In genomic region chr9:105854056-105854782, GRCh38 we compare ENCODE assay signal across 32 cellular contexts.
"Had no signal": no experiment of that assay in that cellular context is flagged by ENCODE, and none has a peak within 500 bp of the region (broad histone marks: within the 10 kb centered on the region; RNA-seq: fewer than 3 reads in every experiment).

No MANE protein-coding gene starts in this region.

- ATAC-seq: esophagus mucosa; foreskin keratinocyte; left colon; lower lobe of right lung; naive thymus-derived CD8-positive, alpha-beta T cell; right cardiac atrium; stimulated activated effector memory CD8-positive, alpha-beta T cell treated with anti-CD3 and anti-CD28 coated beads, Interleukin-12 subunit alpha, Interleukin-12 subunit beta, amount 100 ng/mL, for 72 hours had no signal

- FAIRE-seq: urothelium cell line had no signal

- H3K9me3 ChIP-seq: lower lobe of right lung, ovary, psoas muscle, stomach, testis, tibial artery, upper lobe of left lung had no signal

- H3K4me1 ChIP-seq: foreskin keratinocyte, lower lobe of right lung, sigmoid colon, stomach, testis, tibial artery, upper lobe of left lung had no signal

- H3K27me3 ChIP-seq: dorsolateral prefrontal cortex, foreskin keratinocyte, heart right ventricle, ovary, sigmoid colon, stomach, testis, tibial artery, upper lobe of left lung had no signal

- DNase-seq: cortex of kidney; dorsolateral prefrontal cortex; effector CD4-positive, alpha-beta T cell; foreskin keratinocyte; glutamatergic neuron; heart right ventricle; hippocampal formation; immature natural killer cell; islet precursor cell; kidney glomerular epithelial cell; left colon; left ventricle myocardium superior; lower lobe of right lung; naive thymus-derived CD8-positive, alpha-beta T cell; nephron progenitor cell; nucleus accumbens; ovary; posterior cingulate gyrus; psoas muscle; right cardiac atrium; sigmoid colon; stimulated activated CD4-positive, alpha-beta T cell treated with anti-CD3 and anti-CD28 coated beads, Interleukin-2, amount 100 ng/mL, for 24 hours; stimulated activated CD4-positive, alpha-beta T cell treated with anti-CD3 and anti-CD28 coated beads, Interleukin-4, amount 100 ng/mL, for 24 hours; stimulated activated naive CD4-positive, alpha-beta T cell treated with Interleukin-2 at 50 U/mL for 16 hours; stomach; testis; tibial artery; upper lobe of left lung had no signal

- H3K4me3 ChIP-seq: dorsolateral prefrontal cortex, heart right ventricle, lower lobe of right lung, ovary, psoas muscle, sigmoid colon, stomach, testis, tibial artery, upper lobe of left lung had no signal

- H3K27ac ChIP-seq: dorsolateral prefrontal cortex, epithelial cell of prostate, foreskin keratinocyte, heart right ventricle, lower lobe of right lung, ovary, psoas muscle, sigmoid colon, stomach, testis, tibial artery, upper lobe of left lung had no signal

- H3K36me3 ChIP-seq: heart right ventricle, lower lobe of right lung, ovary, sigmoid colon, stomach, tibial artery, upper lobe of left lung had no signal
